In genomic region chr3:44110643-44111042, GRCh38 we compare ENCODE assay signal across 14 cellular contexts.
A peak's percentile ranks its signal among the peaks of the same experiment; 100 is the strongest.
DNase-seq lines count a peak whose midpoint lies in the region; ATAC-seq and TF ChIP-seq lines count a peak whose summit lies in the region.
"Had no signal": no experiment of that assay in that cellular context is flagged by ENCODE, and none has a peak within 500 bp of the region (broad histone marks: within the 10 kb centered on the region; RNA-seq: fewer than 3 reads in every experiment).

No MANE protein-coding gene starts in this region.

- H3K36me3 ChIP-seq in left ventricle myocardium inferior (no peaks in the 10 kb centered on the region), left lung (no peaks in the 10 kb centered on the region)

- no peak overlapping the region for H3K4me3 ChIP-seq in right cardiac atrium (ENCODE audit: low read length)
- H3K4me3 ChIP-seq in left ventricle myocardium inferior, result no peak overlapping the region
- H3K4me3 ChIP-seq in left lung, result no peak overlapping the region
- H3K4me3 ChIP-seq: A549 had no signal

- no peak for TF ChIP-seq CTCF in left ventricle myocardium inferior (IDR thresholded peaks at IDR 0.05; ENCODE audit: borderline replicate concordance)
- TF ChIP-seq CTCF in left lung (IDR thresholded peaks at IDR 0.05), result no peak
- no peak for TF ChIP-seq CTCF in nephron progenitor cell (IDR thresholded peaks at IDR 0.05)

- WGBS in right cardiac atrium, result 38% methylated on average over 9 of the region's 9 CpGs

- no peak overlapping the region for H3K4me3 Mint-ChIP-seq in nephron progenitor cell
- H3K4me3 Mint-ChIP-seq: CD4-positive, alpha-beta T cell had no signal

- H3K4me1 Mint-ChIP-seq in nephron progenitor cell, result peaks cover 15% of the 10 kb centered on the region

- H3K9me3 ChIP-seq in right cardiac atrium (ENCODE audit: control insufficient read depth, low read length), result no peaks in the 10 kb centered on the region
- H3K9me3 ChIP-seq in left ventricle myocardium inferior (replicated peaks), result no peaks in the 10 kb centered on the region
- no peaks in the 10 kb centered on the region for H3K9me3 ChIP-seq in left lung
- H3K9me3 ChIP-seq: A549, Caco-2 had no signal

- peak in 1 of 3 donors; percentile 39 for DNase-seq in right cardiac atrium
- no peak for DNase-seq in left ventricle myocardium inferior
- DNase-seq in NCI-H2029 treated with DMSO at 0.1 percent for 48 hours (lab: John Stamatoyannopoulos, UW), result peak; percentile 96
- DNase-seq in left lung, result no peak
- DNase-seq in nephron progenitor cell, result no peak
- DNase-seq in posterior cingulate gyrus, result no peak
- DNase-seq in 8988T, result no peak
- DNase-seq: AML-193; Caco-2; CD4-positive, alpha-beta T cell; GDM1; GOT3; H7 had no signal

- no peaks in the 10 kb centered on the region for H3K36me3 Mint-ChIP-seq in nephron progenitor cell (ENCODE audit: low read depth)

- H3K9me3 Mint-ChIP-seq in nephron progenitor cell, result no peaks in the 10 kb centered on the region
- H3K9me3 Mint-ChIP-seq: CD4-positive, alpha-beta T cell had no signal

- peaks cover 6% of the 10 kb centered on the region for H3K27me3 Mint-ChIP-seq in nephron progenitor cell (ENCODE audit: low read depth, poor library complexity)

- H3K27me3 ChIP-seq in right cardiac atrium (ENCODE audit: control insufficient read depth, insufficient read depth) (no peaks in the 10 kb centered on the region), left ventricle myocardium inferior (ENCODE audit: low read depth) (peaks cover 83% of the 10 kb centered on the region), left lung (peaks cover 0 to 16% of the 10 kb centered on the region in 2 donors)

- intact Hi-C loops in right cardiac atrium (cut with DNase I) (no loop called here), left ventricle myocardium inferior (cut with micrococcal nuclease) (no loop called here), left lung (cut with DNase I) (no loop called here), posterior cingulate gyrus (cut with DNase I) (no loop called here)

- H3K4me1 ChIP-seq in right cardiac atrium (ENCODE audit: control insufficient read depth, insufficient read depth, low read length) (no peaks in the 10 kb centered on the region), left ventricle myocardium inferior (no peaks in the 10 kb centered on the region), left lung (no peaks in the 10 kb centered on the region)
- H3K4me1 ChIP-seq: Caco-2 had no signal

- H3K27ac ChIP-seq in right cardiac atrium (ENCODE audit: low read length), result no peak overlapping the region
- no peak overlapping the region for H3K27ac ChIP-seq in left ventricle myocardium inferior (replicated peaks)
- H3K27ac ChIP-seq in left lung, result no peak overlapping the region
- H3K27ac ChIP-seq: A549 had no signal

- peak; percentile 28 to 47 for ATAC-seq in right cardiac atrium
- ATAC-seq in left lung, result peak; percentile 60
- ATAC-seq: A549 had no signal

- H3K27ac Mint-ChIP-seq in nephron progenitor cell, result no peak overlapping the region
- H3K27ac Mint-ChIP-seq: CD4-positive, alpha-beta T cell had no signal
